ENCODE assay signal across 8 cellular contexts in genomic region chr2:216015722-216016464, GRCh38. TPM values are rescaled to one million over a fixed set of nuclear protein-coding genes. Genes with fewer than 3 reads are reported as not detected.
DNase-seq lines count a peak whose midpoint lies in the region; ATAC-seq and TF ChIP-seq lines count a peak whose summit lies in the region.

No MANE protein-coding gene starts in this region.

- H3K27ac Mint-ChIP-seq in type B pancreatic cell: peak overlapping the region; percentile 21
- no peak overlapping the region for H3K27ac Mint-ChIP-seq in HFFc6

- DNase-seq in NCI-H2081 treated with DMSO at 0.1 percent for 48 hours (lab: John Stamatoyannopoulos, UW) (peak; percentile 27), type B pancreatic cell (ENCODE audit: extremely low spot score, unreplicated experiment) (no peak), HFFc6 (no peak), thyroid gland (no peak)
- DNase-seq in activated naive CD4-positive, alpha-beta T cell treated with anti-CD3 and anti-CD28 coated beads, Interleukin-2, amount 50 U/mL, for 16 hours: peak; percentile 40

- no peaks in the 10 kb centered on the region for H3K36me3 ChIP-seq in thyroid gland

- TF ChIP-seq POLR2A in thyroid gland (IDR thresholded peaks at IDR 0.05): no peak

- H3K4me1 ChIP-seq in thyroid gland: peaks cover 4 to 14% of the 10 kb centered on the region in 2 donors

- H3K36me3 Mint-ChIP-seq in type B pancreatic cell (no peaks in the 10 kb centered on the region), HFFc6 (ENCODE audit: low read depth) (no peaks in the 10 kb centered on the region)

- H3K9me3 Mint-ChIP-seq in type B pancreatic cell (no peaks in the 10 kb centered on the region), HFFc6 (no peaks in the 10 kb centered on the region)

- WGBS in thyroid gland, 2 donors: 84 to 87% methylated on average over 5 of the region's 5 CpGs

- H3K27me3 Mint-ChIP-seq in type B pancreatic cell: no peaks in the 10 kb centered on the region
- no peaks in the 10 kb centered on the region; the same call in 1 of the 2 replicates for H3K27me3 Mint-ChIP-seq in HFFc6 (ENCODE audit: insufficient read depth)

- no peak overlapping the region for H3K4me3 Mint-ChIP-seq in type B pancreatic cell
- no peak overlapping the region for H3K4me3 Mint-ChIP-seq in HFFc6

- ATAC-seq in GM18870 (IDR thresholded peaks at IDR 0.05; ENCODE audit: unreplicated experiment): peak; percentile 89
- peak; percentile 88 for ATAC-seq in HG02642 (IDR thresholded peaks at IDR 0.05; ENCODE audit: poor library complexity, unreplicated experiment)
- no peak for ATAC-seq in SK-N-SH treated with all-trans-retinoic acid at 6 μM for 48 hours

- no peak overlapping the region for H3K27ac ChIP-seq in thyroid gland

- H3K4me1 Mint-ChIP-seq in type B pancreatic cell (ENCODE audit: unreplicated experiment) (peaks cover 4% of the 10 kb centered on the region), HFFc6 (ENCODE audit: low read depth) (peaks cover 34% of the 10 kb centered on the region)

- H3K4me3 ChIP-seq in thyroid gland (replicated peaks in 1 of 3): no peak overlapping the region

- TF ChIP-seq CTCF in type B pancreatic cell (conservative IDR thresholded peaks at IDR 0.05): no peak
- no peak for TF ChIP-seq CTCF in HFFc6 (IDR thresholded peaks at IDR 0.05)
- no peak for TF ChIP-seq CTCF in thyroid gland (IDR thresholded peaks at IDR 0.05)

- no peaks in the 10 kb centered on the region for H3K9me3 ChIP-seq in thyroid gland

- no peaks in the 10 kb centered on the region for H3K27me3 ChIP-seq in thyroid gland

- intact Hi-C loops in thyroid gland (cut with DNase I): no loop called here

TF ChIP-seq in SK-N-SH treated with all-trans-retinoic acid at 6 μM for 48 hours, 23 proteins besides CTCF, POLR2A, EP300 and RAD21:
- TF ChIP-seq ISL1 (CRISPR knock-in tag; IDR thresholded peaks at IDR 0.05) (no peak), TSHZ2 (CRISPR knock-in tag; IDR thresholded peaks at IDR 0.05) (no peak), OSR1 (CRISPR knock-in tag; IDR thresholded peaks at IDR 0.05) (no peak), PPARA (CRISPR knock-in tag; IDR thresholded peaks at IDR 0.05; ENCODE audit: borderline replicate concordance) (no peak), RARB (CRISPR knock-in tag; IDR thresholded peaks at IDR 0.05) (no peak), GLIS3 (CRISPR knock-in tag; IDR thresholded peaks at IDR 0.05) (no peak), CREB5 (CRISPR knock-in tag; IDR thresholded peaks at IDR 0.05; ENCODE audit: low read depth) (no peak), ZNF70 (CRISPR knock-in tag; IDR thresholded peaks at IDR 0.05) (no peak), ZC3H10 (CRISPR knock-in tag; IDR thresholded peaks at IDR 0.05) (no peak)

RNA-seq across cellular contexts. Expression of gene MREG, which starts 2.5 kb away (rescaled TPM):
- 15.7 and 21.2 TPM in 2 replicates for total RNA-seq in type B pancreatic cell (ENCODE audit: low replicate concordance)
- total RNA-seq in HFFc6 (2021; fragmentation: NEBNext Ultra II Directional; extraction: Animal tissue kit (Norgen Biotek cat#: 25700)): 1 to 10 TPM; 2.0 to 3.5 (median 3.2) TPM
- 1 to 10 TPM; 4.4 to 5.4 (median 5.2) TPM for total RNA-seq in thyroid gland

Comparison
In these comparisons a context has a peak if more than half of its experiments do, and no peak if none do; other contexts are left out.
1. DNase-seq: peak in NCI-H2081 treated with DMSO at 0.1 percent for 48 hours (single experiment) and activated naive CD4-positive, alpha-beta T cell treated with anti-CD3 and anti-CD28 coated beads, Interleukin-2, amount 50 U/mL, for 16 hours (single experiment); none in type B pancreatic cell (single experiment), HFFc6 (single experiment) and thyroid gland (0 of 2).